29 cellular contexts compared by ENCODE assay signal in genomic region chr1:18765725-18766124, GRCh38.
DNase-seq lines count a peak whose midpoint lies in the region; ATAC-seq and TF ChIP-seq lines count a peak whose summit lies in the region.
"Had no signal": no experiment of that assay in that cellular context is flagged by ENCODE, and none has a peak within 500 bp of the region (broad histone marks: within the 10 kb centered on the region; RNA-seq: fewer than 3 reads in every experiment).

No MANE protein-coding gene starts in this region.

- CTCF ChIA-PET in SK-N-SH (lab: Yijun Ruan, JAX) = interaction anchor here (1.4 kb wide), 1 partner anchor 169 kb away, joined by 5 read pairs; no protein-coding TSS in a partner anchor

- H4K20me1 ChIP-seq in SK-N-SH (ENCODE audit: insufficient read depth) = no peaks in the 10 kb centered on the region
- H4K20me1 ChIP-seq: BLaER1; BLaER1 treated with 17β-estradiol and CSF1 and Interleukin-3, amounts not matched to agents 10 nM and 100 nM had no signal

- whole genome bisulfite sequencing in SK-N-SH (ENCODE audit: low lambda C conversion rate) = 15% methylated on average over 7 of the region's 7 CpGs

- no peak overlapping the region for H2AFZ ChIP-seq in SK-N-SH (ENCODE audit: low read depth)

- H3K4me3 ChIP-seq in SK-N-SH (ENCODE audit: low read depth in 2 of 2, low read length in 1 of 2) (no peak overlapping the region), colonic mucosa (no peak overlapping the region)
- H3K4me3 ChIP-seq: A549; BLaER1; BLaER1 treated with 17β-estradiol and CSF1 and Interleukin-3, amounts not matched to agents 10 nM and 100 nM had no signal

- intact Hi-C loops in colonic mucosa (cut with DNase I) = no loop called here

- no peak overlapping the region for H3K4me2 ChIP-seq in SK-N-SH
- H3K4me2 ChIP-seq: A549; BLaER1; BLaER1 treated with 17β-estradiol and CSF1 and Interleukin-3, amounts not matched to agents 10 nM and 100 nM had no signal

- H3K9me2 ChIP-seq in SK-N-SH = no peaks in the 10 kb centered on the region

- no peak for TF ChIP-seq RAD21 in SK-N-SH (IDR thresholded peaks at IDR 0.05; ENCODE audit: low read length)

- H3K9ac ChIP-seq in SK-N-SH = no peak overlapping the region
- H3K9ac ChIP-seq in colonic mucosa (ENCODE audit: low read depth in 2 of 2, low read length in 2 of 2) = no peak overlapping the region
- H3K9ac ChIP-seq: BLaER1; BLaER1 treated with 17β-estradiol and CSF1 and Interleukin-3, amounts not matched to agents 10 nM and 100 nM had no signal

- POLR2A ChIA-PET in SK-N-SH (lab: Yijun Ruan, JAX) = no interaction called here

- TF ChIP-seq CTCF in SK-N-SH (IDR thresholded peaks at IDR 0.05) = no peak
- TF ChIP-seq CTCF in colonic mucosa (IDR thresholded peaks at IDR 0.05) = no peak

- H3K79me2 ChIP-seq in SK-N-SH (ENCODE audit: insufficient read depth) = no peaks in the 10 kb centered on the region

- H3K36me3 ChIP-seq in SK-N-SH (replicated peaks in 1 of 2; ENCODE audit: control insufficient read depth in 1 of 2, insufficient read depth in 2 of 2, low read length in 1 of 2) (no peaks in the 10 kb centered on the region), colonic mucosa (no peaks in the 10 kb centered on the region)
- H3K36me3 ChIP-seq: BE2C; BLaER1; BLaER1 treated with 17β-estradiol and CSF1 and Interleukin-3, amounts not matched to agents 10 nM and 100 nM had no signal

- H3K27me3 ChIP-seq in SK-N-SH (ENCODE audit: insufficient read depth) (no peaks in the 10 kb centered on the region), colonic mucosa (peaks cover 3% of the 10 kb centered on the region)
- H3K27me3 ChIP-seq: BE2C; BLaER1; BLaER1 treated with 17β-estradiol and CSF1 and Interleukin-3, amounts not matched to agents 10 nM and 100 nM had no signal

- DNase-seq in SK-N-SH = peak; percentile 56
- peak; percentile 95 for DNase-seq in SK-N-DZ (ENCODE audit: low spot score)
- no peak for DNase-seq in colonic mucosa
- DNase-seq: 8988T; ACHN; AML-193; BE2C; C1 segment of cervical spinal cord; Caco-2; Calu3; CD4-positive, alpha-beta memory T cell; CD4-positive, alpha-beta T cell; CD4-positive, CD25-positive, alpha-beta regulatory T cell; CD8-positive, alpha-beta memory T cell; CD8-positive, alpha-beta T cell; COR-L47; DMS 273 treated with DMSO at 0.1 percent for 48 hours; DMS153; DMS53; DMS79; DMS79 treated with DMSO at 0.1 percent for 48 hours; DND-41; EL had no signal

- peaks cover 0 to 16% of the 10 kb centered on the region in 2 experiments; a peak in 1 of 4 replicates for H3K4me1 ChIP-seq in SK-N-SH (ENCODE audit: control insufficient read depth in 1 of 2, insufficient read depth in 2 of 2, low read depth in 1 of 2, low read length in 1 of 2)
- no peaks in the 10 kb centered on the region for H3K4me1 ChIP-seq in colonic mucosa
- H3K4me1 ChIP-seq: A549; BE2C; BLaER1; BLaER1 treated with 17β-estradiol and CSF1 and Interleukin-3, amounts not matched to agents 10 nM and 100 nM; Caco-2 had no signal

- no peak for ATAC-seq in SK-N-SH treated with all-trans-retinoic acid at 6 μM for 48 hours
- ATAC-seq: A549; CD8-positive, alpha-beta T cell had no signal

- H3K9me3 ChIP-seq in SK-N-SH = no peaks in the 10 kb centered on the region
- no peaks in the 10 kb centered on the region for H3K9me3 ChIP-seq in colonic mucosa
- H3K9me3 ChIP-seq: A549; BE2C; BLaER1; BLaER1 treated with 17β-estradiol and CSF1 and Interleukin-3, amounts not matched to agents 10 nM and 100 nM; Caco-2 had no signal

- H3F3A ChIP-seq in SK-N-SH (replicated peaks; ENCODE audit: insufficient read depth) = no peaks in the 10 kb centered on the region

- TF ChIP-seq EP300 in SK-N-SH (IDR thresholded peaks at IDR 0.05; ENCODE audit: borderline replicate concordance in 1 of 2, low read depth in 1 of 2, low read length in 1 of 2) = no peak

- H3K27ac ChIP-seq in SK-N-SH (ENCODE audit: low read depth in 2 of 2, low read length in 1 of 2) = no peak overlapping the region
- no peak overlapping the region for H3K27ac ChIP-seq in colonic mucosa
- H3K27ac ChIP-seq: 22Rv1; A549; BLaER1; BLaER1 treated with 17β-estradiol and CSF1 and Interleukin-3, amounts not matched to agents 10 nM and 100 nM; C4-2B had no signal

TF ChIP-seq in SK-N-SH, 30 proteins besides CTCF, POLR2A, EP300 and RAD21:
- TF ChIP-seq TEAD4 (IDR thresholded peaks at IDR 0.05; ENCODE audit: borderline replicate concordance, insufficient read depth) (no peak), GATA2 (CRISPR knock-in tag; IDR thresholded peaks at IDR 0.05) (peak; percentile 68)

TF ChIP-seq in SK-N-SH treated with all-trans-retinoic acid at 6 μM for 48 hours, 23 proteins besides CTCF, POLR2A, EP300 and RAD21:
- TF ChIP-seq ARNTL (CRISPR knock-in tag; IDR thresholded peaks at IDR 0.05; ENCODE audit: borderline replicate concordance, low read depth) (no peak), SNAI2 (CRISPR knock-in tag; IDR thresholded peaks at IDR 0.05) (no peak), PATZ1 (CRISPR knock-in tag; IDR thresholded peaks at IDR 0.05; ENCODE audit: borderline replicate concordance) (no peak), CSRNP3 (CRISPR knock-in tag; IDR thresholded peaks at IDR 0.05) (no peak)
